11 cellular contexts compared by ENCODE assay signal in genomic region chr6:108152446-108152845, GRCh38. TPM values are rescaled to one million over a fixed set of nuclear protein-coding genes. Genes with fewer than 3 reads are reported as not detected.
"Had no signal": no experiment of that assay in that cellular context is flagged by ENCODE, and none has a peak within 500 bp of the region (broad histone marks: within the 10 kb centered on the region; RNA-seq: fewer than 3 reads in every experiment).

No MANE protein-coding gene starts in this region.

- DNase-seq: GM23248, GOT3, H7, H9, HCEC 1CT, HFFc6 had no signal

- H3K4me3 Mint-ChIP-seq: GM23338, H9, HFFc6 had no signal

- H3K9me3 ChIP-seq: HAP-1 had no signal

- ATAC-seq: GM23338, HCT116 had no signal

- H3K36me3 ChIP-seq: HAP-1 had no signal

- H3K27ac ChIP-seq: GM23248 had no signal

- H3K9ac ChIP-seq: GM23248 had no signal

- H3K27ac Mint-ChIP-seq: GM23338, H9, HFFc6 had no signal

- H3K4me3 ChIP-seq: GM23248, GM23338, HAP-1 had no signal

- FAIRE-seq: H1, H54 had no signal

- H2AFZ ChIP-seq: GM23248, GM23338 had no signal

- H3K4me2 ChIP-seq: GM23338 had no signal

RNA-seq across cellular contexts. Expression of gene NR2E1, which starts 13.4 kb away (rescaled TPM):
- total RNA-seq: GM23248, GM23338, H1, H7, H9, HFFc6 had no signal
- polyA plus RNA-seq: GM23248, GM23338, H1 had no signal
